Comparison of ENCODE assay signal across 1 cellular context in genomic region chr1:39006726-39007645, GRCh38.
TF ChIP-seq lines count a peak whose summit lies in the region.

No MANE protein-coding gene starts in this region.

TF ChIP-seq in GM23338, 12 proteins besides CTCF, POLR2A, EP300 and RAD21 (continued from another document):
- TF ChIP-seq, protein P1, sequence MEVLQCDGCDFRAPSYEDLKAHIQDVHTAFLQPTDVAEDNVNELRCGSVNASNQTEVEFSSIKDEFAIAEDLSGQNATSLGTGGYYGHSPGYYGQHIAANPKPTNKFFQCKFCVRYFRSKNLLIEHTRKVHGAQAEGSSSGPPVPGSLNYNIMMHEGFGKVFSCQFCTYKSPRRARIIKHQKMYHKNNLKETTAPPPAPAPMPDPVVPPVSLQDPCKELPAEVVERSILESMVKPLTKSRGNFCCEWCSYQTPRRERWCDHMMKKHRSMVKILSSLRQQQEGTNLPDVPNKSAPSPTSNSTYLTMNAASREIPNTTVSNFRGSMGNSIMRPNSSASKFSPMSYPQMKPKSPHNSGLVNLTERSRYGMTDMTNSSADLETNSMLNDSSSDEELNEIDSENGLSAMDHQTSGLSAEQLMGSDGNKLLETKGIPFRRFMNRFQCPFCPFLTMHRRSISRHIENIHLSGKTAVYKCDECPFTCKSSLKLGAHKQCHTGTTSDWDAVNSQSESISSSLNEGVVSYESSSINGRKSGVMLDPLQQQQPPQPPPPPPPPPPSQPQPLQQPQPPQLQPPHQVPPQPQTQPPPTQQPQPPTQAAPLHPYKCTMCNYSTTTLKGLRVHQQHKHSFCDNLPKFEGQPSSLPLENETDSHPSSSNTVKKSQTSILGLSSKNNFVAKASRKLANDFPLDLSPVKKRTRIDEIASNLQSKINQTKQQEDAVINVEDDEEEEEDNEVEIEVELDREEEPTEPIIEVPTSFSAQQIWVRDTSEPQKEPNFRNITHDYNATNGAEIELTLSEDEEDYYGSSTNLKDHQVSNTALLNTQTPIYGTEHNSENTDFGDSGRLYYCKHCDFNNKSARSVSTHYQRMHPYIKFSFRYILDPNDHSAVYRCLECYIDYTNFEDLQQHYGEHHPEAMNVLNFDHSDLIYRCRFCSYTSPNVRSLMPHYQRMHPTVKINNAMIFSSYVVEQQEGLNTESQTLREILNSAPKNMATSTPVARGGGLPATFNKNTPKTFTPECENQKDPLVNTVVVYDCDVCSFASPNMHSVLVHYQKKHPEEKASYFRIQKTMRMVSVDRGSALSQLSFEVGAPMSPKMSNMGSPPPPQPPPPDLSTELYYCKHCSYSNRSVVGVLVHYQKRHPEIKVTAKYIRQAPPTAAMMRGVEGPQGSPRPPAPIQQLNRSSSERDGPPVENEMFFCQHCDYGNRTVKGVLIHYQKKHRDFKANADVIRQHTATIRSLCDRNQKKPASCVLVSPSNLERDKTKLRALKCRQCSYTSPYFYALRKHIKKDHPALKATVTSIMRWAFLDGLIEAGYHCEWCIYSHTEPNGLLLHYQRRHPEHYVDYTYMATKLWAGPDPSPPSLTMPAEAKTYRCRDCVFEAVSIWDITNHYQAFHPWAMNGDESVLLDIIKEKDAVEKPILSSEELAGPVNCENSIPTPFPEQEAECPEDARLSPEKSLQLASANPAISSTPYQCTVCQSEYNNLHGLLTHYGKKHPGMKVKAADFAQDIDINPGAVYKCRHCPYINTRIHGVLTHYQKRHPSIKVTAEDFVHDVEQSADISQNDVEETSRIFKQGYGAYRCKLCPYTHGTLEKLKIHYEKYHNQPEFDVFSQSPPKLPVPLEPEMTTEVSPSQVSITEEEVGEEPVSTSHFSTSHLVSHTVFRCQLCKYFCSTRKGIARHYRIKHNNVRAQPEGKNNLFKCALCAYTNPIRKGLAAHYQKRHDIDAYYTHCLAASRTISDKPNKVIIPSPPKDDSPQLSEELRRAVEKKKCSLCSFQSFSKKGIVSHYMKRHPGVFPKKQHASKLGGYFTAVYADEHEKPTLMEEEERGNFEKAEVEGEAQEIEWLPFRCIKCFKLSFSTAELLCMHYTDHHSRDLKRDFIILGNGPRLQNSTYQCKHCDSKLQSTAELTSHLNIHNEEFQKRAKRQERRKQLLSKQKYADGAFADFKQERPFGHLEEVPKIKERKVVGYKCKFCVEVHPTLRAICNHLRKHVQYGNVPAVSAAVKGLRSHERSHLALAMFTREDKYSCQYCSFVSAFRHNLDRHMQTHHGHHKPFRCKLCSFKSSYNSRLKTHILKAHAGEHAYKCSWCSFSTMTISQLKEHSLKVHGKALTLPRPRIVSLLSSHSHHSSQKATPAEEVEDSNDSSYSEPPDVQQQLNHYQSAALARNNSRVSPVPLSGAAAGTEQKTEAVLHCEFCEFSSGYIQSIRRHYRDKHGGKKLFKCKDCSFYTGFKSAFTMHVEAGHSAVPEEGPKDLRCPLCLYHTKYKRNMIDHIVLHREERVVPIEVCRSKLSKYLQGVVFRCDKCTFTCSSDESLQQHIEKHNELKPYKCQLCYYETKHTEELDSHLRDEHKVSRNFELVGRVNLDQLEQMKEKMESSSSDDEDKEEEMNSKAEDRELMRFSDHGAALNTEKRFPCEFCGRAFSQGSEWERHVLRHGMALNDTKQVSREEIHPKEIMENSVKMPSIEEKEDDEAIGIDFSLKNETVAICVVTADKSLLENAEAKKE (CRISPR knock-in tag; IDR thresholded peaks at IDR 0.05), result no peak
- TF ChIP-seq EZH2 (IDR thresholded peaks at IDR 0.05; ENCODE audit: low read depth, unreplicated experiment), result no peak
TF ChIP-seq in GM23338: peak in this region for 0.
